In genomic region chr11:104731890-104732289, GRCh38 we compare ENCODE assay signal across 12 cellular contexts.
"Had no signal": no experiment of that assay in that cellular context is flagged by ENCODE, and none has a peak within 500 bp of the region (broad histone marks: within the 10 kb centered on the region; RNA-seq: fewer than 3 reads in every experiment).

No MANE protein-coding gene starts in this region.

- H3K27me3 Mint-ChIP-seq: activated B cell treated with CpG ODN at 0.5 μM for 24 hours; stimulated activated naive B cell treated with anti-CD40 and anti-IgM and Interleukin-4, amounts not matched to agents 10 μg/mL and 1 μg/mL and 100 μg/mL, for 72 hours; T-helper 17 cell had no signal

- H3K4me1 Mint-ChIP-seq: nephron had no signal

- H3K4me3 Mint-ChIP-seq: activated B cell treated with CpG ODN at 0.5 μM for 24 hours; nephron; stimulated activated naive B cell treated with anti-CD40 and anti-IgM and Interleukin-4, amounts not matched to agents 10 μg/mL and 1 μg/mL and 100 μg/mL, for 72 hours; T-helper 17 cell had no signal

- ATAC-seq: left lobe of liver; mucosa of descending colon; right cardiac atrium; stimulated activated naive B cell treated with anti-CD40 and anti-IgM and Interleukin-4, amounts not matched to agents 10 μg/mL and 1 μg/mL and 100 μg/mL, for 72 hours; T-helper 17 cell had no signal

- H3K27ac Mint-ChIP-seq: activated B cell treated with CpG ODN at 0.5 μM for 24 hours; nephron; progenitor cell of endocrine pancreas; stimulated activated naive B cell treated with anti-CD40 and anti-IgM and Interleukin-4, amounts not matched to agents 10 μg/mL and 1 μg/mL and 100 μg/mL, for 72 hours; T-helper 17 cell had no signal

- H3K36me3 Mint-ChIP-seq: stimulated activated naive B cell treated with anti-CD40 and anti-IgM and Interleukin-4, amounts not matched to agents 10 μg/mL and 1 μg/mL and 100 μg/mL, for 72 hours had no signal

- DNase-seq: activated B cell treated with CpG ODN at 0.5 μM for 24 hours; activated gamma-delta T cell treated with Interleukin-2 at 50 U/mL for 16 hours; islet precursor cell; mucosa of descending colon; occipital lobe; right cardiac atrium; stimulated activated naive B cell treated with anti-CD40 and anti-IgM and Interleukin-4, amounts not matched to agents 10 μg/mL and 1 μg/mL and 100 μg/mL, for 72 hours; T-helper 17 cell; trophoblast cell had no signal

- H3K9me3 Mint-ChIP-seq: activated B cell treated with CpG ODN at 0.5 μM for 24 hours; nephron; stimulated activated naive B cell treated with anti-CD40 and anti-IgM and Interleukin-4, amounts not matched to agents 10 μg/mL and 1 μg/mL and 100 μg/mL, for 72 hours had no signal
